ENCODE assay signal across 13 cellular contexts in the genomic region with DNA sequence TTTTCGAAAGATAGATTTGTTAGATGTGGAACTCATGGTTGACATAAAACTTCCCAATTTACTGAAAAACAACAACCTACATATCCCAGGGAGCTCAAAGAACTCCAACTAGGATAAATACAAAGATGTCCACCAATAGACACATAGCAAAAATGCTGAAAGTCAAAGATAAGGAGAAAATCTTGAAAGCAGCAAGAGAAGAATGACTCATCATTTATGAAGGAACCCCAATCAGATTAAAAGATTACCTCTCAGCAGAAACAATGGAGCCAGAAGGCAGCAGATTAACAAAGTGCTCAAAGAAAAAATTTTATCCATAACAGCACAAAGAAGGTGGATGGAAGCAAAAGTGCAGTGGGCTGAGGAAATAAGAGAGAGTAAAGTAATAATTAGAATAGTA.
A peak's percentile ranks its signal among the peaks of the same experiment; 100 is the strongest.
DNase-seq lines count a peak whose midpoint lies in the region.
"Had no signal": no experiment of that assay in that cellular context is flagged by ENCODE, and none has a peak within 500 bp of the region (broad histone marks: within the 10 kb centered on the region; RNA-seq: fewer than 3 reads in every experiment).

No MANE protein-coding gene starts in this region.

- DNase-seq in D341Med (ENCODE audit: low spot score) (peak; percentile 16), NCI-H82 (lab: John Stamatoyannopoulos, UW) (peak; percentile 72), OCI-M1 (lab: John Stamatoyannopoulos, UW) (peak; percentile 8), COR-L47 (lab: John Stamatoyannopoulos, UW) (no peak), amniotic stem cell (lab: John Stamatoyannopoulos, UW) (no peak), HPDE6-E6E7 (ENCODE audit: extremely low spot score) (no peak)
- DNase-seq: CD4-positive, CD25-positive, alpha-beta regulatory T cell; CD8-positive, alpha-beta T cell; DMS53; DMS79 treated with DMSO at 0.1 percent for 48 hours; GF-D8; GOT3; HFFc6 had no signal

Comparison
In these comparisons a context has a peak if more than half of its experiments do, and no peak if none do; other contexts are left out.
1. DNase-seq: peak in D341Med (single experiment), NCI-H82 (single experiment) and OCI-M1 (single experiment); none in COR-L47 (single experiment), amniotic stem cell (single experiment) and HPDE6-E6E7 (single experiment).